11 cellular contexts compared by ENCODE assay signal in genomic region chr7:26198781-26199169, GRCh38. TPM values are rescaled to one million over a fixed set of nuclear protein-coding genes. Genes with fewer than 3 reads are reported as not detected.
A peak's percentile ranks its signal among the peaks of the same experiment; 100 is the strongest.
DNase-seq lines count a peak whose midpoint lies in the region; ATAC-seq and TF ChIP-seq lines count a peak whose summit lies in the region.
"Had no signal": no experiment of that assay in that cellular context is flagged by ENCODE, and none has a peak within 500 bp of the region (broad histone marks: within the 10 kb centered on the region; RNA-seq: fewer than 3 reads in every experiment).

No MANE protein-coding gene starts in this region.

- peak overlapping the region; percentile 100 for H3K27ac Mint-ChIP-seq in activated T-cell treated with anti-CD3 and anti-CD28 coated beads, Interleukin-2, amount 50 U/mL, for 24 hours

- no peaks in the 10 kb centered on the region for H3K27me3 Mint-ChIP-seq in activated T-cell treated with anti-CD3 and anti-CD28 coated beads, Interleukin-2, amount 50 U/mL, for 24 hours

- peak overlapping the region; percentile 60 to 100 (median 78) for H3K4me3 ChIP-seq in adrenal gland
- peak overlapping the region; percentile 67 to 99 (median 82) for H3K4me3 ChIP-seq in liver (ENCODE audit: low read depth in 1 of 3, low read length in 3 of 3)
- H3K4me3 ChIP-seq in thymus (ENCODE audit: low read length): peak overlapping the region; percentile 100

- TF ChIP-seq POLR2A in adrenal gland (IDR thresholded peaks at IDR 0.05): no peak

- peaks cover 38% of the 10 kb centered on the region for H3K4me1 Mint-ChIP-seq in activated T-cell treated with anti-CD3 and anti-CD28 coated beads, Interleukin-2, amount 50 U/mL, for 24 hours (ENCODE audit: low read depth)

- peak overlapping the region; percentile 100 for H3K4me3 Mint-ChIP-seq in activated T-cell treated with anti-CD3 and anti-CD28 coated beads, Interleukin-2, amount 50 U/mL, for 24 hours

- H3K9me3 Mint-ChIP-seq in activated T-cell treated with anti-CD3 and anti-CD28 coated beads, Interleukin-2, amount 50 U/mL, for 24 hours: no peaks in the 10 kb centered on the region

- peak overlapping the region; percentile 99 to 100 for H3K9ac ChIP-seq in liver (ENCODE audit: low read depth in 1 of 2, low read length in 2 of 2)

- no peaks in the 10 kb centered on the region for H3K27me3 ChIP-seq in adrenal gland
- H3K27me3 ChIP-seq in liver (ENCODE audit: control insufficient read depth in 4 of 4, insufficient read depth in 4 of 4, low read length in 3 of 4): no peaks in the 10 kb centered on the region
- no peaks in the 10 kb centered on the region for H3K27me3 ChIP-seq in thymus (ENCODE audit: control insufficient read depth, insufficient read depth)

- H3K9me3 ChIP-seq in adrenal gland (replicated peaks in 1 of 3): no peaks in the 10 kb centered on the region
- H3K9me3 ChIP-seq in liver (ENCODE audit: control insufficient read depth in 4 of 4, low read length in 3 of 4): no peaks in the 10 kb centered on the region
- H3K9me3 ChIP-seq in thymus (ENCODE audit: control insufficient read depth): no peaks in the 10 kb centered on the region

- peak overlapping the region in 3 of 5 donors; percentile 18 to 100 (median 99) for H3K27ac ChIP-seq in adrenal gland
- peak overlapping the region; percentile 98 to 99 for H3K27ac ChIP-seq in liver (ENCODE audit: low read depth in 1 of 2, low read length in 2 of 2)
- H3K27ac ChIP-seq in thymus (ENCODE audit: low read depth): no peak overlapping the region

- H3K4me1 ChIP-seq in adrenal gland (replicated peaks in 1 of 2): peaks cover 35 to 54% of the 10 kb centered on the region in 2 donors
- peaks cover 7 to 49% (median 28%) of the 10 kb centered on the region in 4 donors for H3K4me1 ChIP-seq in liver (ENCODE audit: control insufficient read depth in 4 of 4, insufficient read depth in 4 of 4, low read length in 3 of 4)
- H3K4me1 ChIP-seq in thymus (ENCODE audit: control insufficient read depth, insufficient read depth, low read length): peaks cover 9% of the 10 kb centered on the region

- TF ChIP-seq CTCF in adrenal gland (IDR thresholded peaks at IDR 0.05) (no peak), liver (IDR thresholded peaks at IDR 0.05; ENCODE audit: low read depth, low read length, missing input control) (no peak)

- peaks cover 0 to 42% of the 10 kb centered on the region in 2 donors for H3K36me3 ChIP-seq in adrenal gland (replicated peaks in 1 of 2)
- peaks cover 10 to 35% (median 29%) of the 10 kb centered on the region in 4 donors for H3K36me3 ChIP-seq in liver (ENCODE audit: control insufficient read depth in 4 of 4, insufficient read depth in 3 of 4, low read depth in 1 of 4, low read length in 3 of 4)
- peaks cover 26% of the 10 kb centered on the region for H3K36me3 ChIP-seq in thymus (ENCODE audit: control insufficient read depth, insufficient read depth)

- no peak for ATAC-seq in HG02588 (IDR thresholded peaks at IDR 0.05; ENCODE audit: unreplicated experiment)

- H3K36me3 Mint-ChIP-seq in activated T-cell treated with anti-CD3 and anti-CD28 coated beads, Interleukin-2, amount 50 U/mL, for 24 hours (ENCODE audit: low read depth): peaks cover 86% of the 10 kb centered on the region

- 0 to 1% (median 0%) methylated on average over 7 of the region's 7 CpGs for WGBS in adrenal gland, 4 donors
- WGBS in liver: under 1% methylated on average over 7 of the region's 7 CpGs
- 0% methylated on average over 7 of the region's 7 CpGs for WGBS in thymus

- TF ChIP-seq RAD21 in liver (IDR thresholded peaks at IDR 0.05): no peak

- DNase-seq in activated T-cell treated with anti-CD3 and anti-CD28 coated beads, Interleukin-2, amount 50 U/mL, for 24 hours: no peak
- DNase-seq in activated T-cell treated with anti-CD3 and anti-CD28 coated beads for 4 hours: no peak
- DNase-seq in adrenal gland: no peak
- no peak for DNase-seq in NCI-H446 (lab: John Stamatoyannopoulos, UW)
- no peak for DNase-seq in activated CD8-positive, alpha-beta memory T cell treated with anti-CD3 and anti-CD28 coated beads, Interleukin-2, amount 50 U/mL, for 4 hours
- DNase-seq: GDM1, islet precursor cell, NCI-H2029 treated with DMSO at 0.1 percent for 48 hours had no signal

- intact Hi-C loops in adrenal gland (cut with DNase I): no loop called here

TF ChIP-seq in liver, 16 proteins besides CTCF, POLR2A, EP300 and RAD21:
- TF ChIP-seq YY1 (IDR thresholded peaks at IDR 0.05): no peak
- TF ChIP-seq NR2F2 (IDR thresholded peaks at IDR 0.05): no peak
- TF ChIP-seq REST (IDR thresholded peaks at IDR 0.05): no peak
- no peak for TF ChIP-seq GABPA (IDR thresholded peaks at IDR 0.05 in 1 of 2, conservative IDR thresholded peaks at IDR 0.05 in 1 of 2)

RNA-seq across cellular contexts. Expression of gene HNRNPA2B1, which starts 1.8 kb away (rescaled TPM):
- total RNA-seq in adrenal gland: 100 to 1,000 TPM in 7 of 8 donors, 10 to 100 TPM in 1; 98.1 to 413 (median 267) TPM
- polyA plus RNA-seq in adrenal gland: 1,000 to 10,000 TPM in 2 of 3 donors, 100 to 1,000 TPM in 1; 987 to 1,201 (median 1,150) TPM
- 100 to 1,000 TPM; 128 to 168 TPM for total RNA-seq in liver
- 100 to 1,000 TPM; 195 to 295 TPM for polyA plus RNA-seq in liver
- polyA plus RNA-seq in thymus: 767 TPM

RNA-seq across cellular contexts. Expression of gene CBX3, which starts 2.8 kb away (rescaled TPM):
- 100 to 1,000 TPM in 4 of 8 donors, 10 to 100 TPM in 4; 35.2 to 164 (median 87.8) TPM for total RNA-seq in adrenal gland
- 100 to 1,000 TPM in 1 of 3 donors, 10 to 100 TPM in 2; 67.4 to 203 (median 74.1) TPM for polyA plus RNA-seq in adrenal gland
- 10 to 100 TPM; 35.0 to 53.3 TPM for total RNA-seq in liver
- polyA plus RNA-seq in liver: 10 to 100 TPM; 26.9 to 31.1 TPM
- polyA plus RNA-seq in thymus: 233 TPM

RNA-seq across cellular contexts. Expression of gene NFE2L3, which starts 46.8 kb away (rescaled TPM):
- total RNA-seq in adrenal gland: 1 to 10 TPM in 4 of 8 donors, under 1 TPM in 4; 0.16 to 4.0 (median 0.96) TPM
- polyA plus RNA-seq in adrenal gland: under 1 TPM; 0.48 to 0.77 (median 0.60) TPM
- 1 to 10 TPM in 1 of 2 donors, under 1 TPM in 1; 0.92 to 1.9 TPM for total RNA-seq in liver
- polyA plus RNA-seq in liver: 1 to 10 TPM in 1 of 2 donors, under 1 TPM in 1; 0.32 to 1.8 TPM
- polyA plus RNA-seq in thymus: 12.0 TPM
